Comparison of ENCODE assay signal across 8 cellular contexts in the genomic region with DNA sequence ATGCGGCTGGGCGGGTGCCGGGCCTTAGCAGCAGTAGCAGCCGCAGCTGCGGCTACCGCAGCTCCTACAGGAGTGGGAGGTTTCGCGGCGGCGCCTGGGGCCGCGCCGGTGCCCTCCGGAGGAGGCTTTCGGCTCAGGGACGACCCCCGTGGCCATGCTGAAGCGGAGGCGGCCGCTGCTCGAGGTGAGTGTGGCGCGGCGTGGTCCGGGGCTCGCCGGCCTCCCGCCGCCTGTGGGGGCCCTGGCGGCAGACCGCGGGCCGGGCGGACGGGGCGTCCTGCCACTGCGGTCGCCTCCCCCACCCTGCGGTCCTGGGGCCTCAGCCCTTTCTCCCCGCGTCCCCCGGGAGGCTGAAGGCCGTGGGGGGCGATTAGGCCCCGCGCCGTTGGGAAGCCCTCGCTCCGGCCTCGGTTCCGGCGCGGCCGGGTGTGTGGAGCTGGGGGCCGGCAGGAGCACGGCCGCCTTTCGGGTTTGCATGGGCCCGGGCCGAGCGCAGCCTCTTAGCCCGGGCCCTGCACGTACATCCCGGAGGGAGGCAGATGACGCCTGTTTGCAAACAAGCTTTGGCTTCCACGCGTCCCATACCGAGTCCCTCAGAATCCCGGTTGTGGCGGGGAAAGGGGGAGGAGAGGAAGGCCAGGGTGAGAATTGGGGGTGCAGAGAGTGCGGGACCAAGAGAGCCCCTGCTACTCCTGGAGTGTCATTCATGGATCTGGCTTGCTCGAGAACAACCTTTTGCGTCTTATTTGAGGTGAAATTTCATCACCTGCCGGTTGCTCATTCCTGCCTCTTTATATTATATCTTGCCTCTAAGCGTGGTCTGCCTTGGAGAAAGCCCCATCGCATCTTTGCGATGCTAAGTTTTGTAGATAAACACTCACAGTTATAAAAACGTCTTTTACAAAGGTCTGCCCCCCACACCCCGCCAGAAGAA. TPM values are rescaled to one million over a fixed set of nuclear protein-coding genes. Genes with fewer than 3 reads are reported as not detected.
A peak's percentile ranks its signal among the peaks of the same experiment; 100 is the strongest.
DNase-seq lines count a peak whose midpoint lies in the region; ATAC-seq lines count a peak whose summit lies in the region.

No MANE protein-coding gene starts in this region.

- peak overlapping the region; percentile 95 for H3K9ac ChIP-seq in mesenchymal stem cell (ENCODE audit: low read length)

- H2BK12ac ChIP-seq in mesenchymal stem cell (ENCODE audit: low read length in 2 of 2) = no peak overlapping the region

- peak overlapping the region; percentile 93 to 95 for H3K4me3 ChIP-seq in mesenchymal stem cell (ENCODE audit: insufficient read depth in 1 of 2, low read depth in 1 of 2, low read length in 2 of 2)

- H2BK120ac ChIP-seq in mesenchymal stem cell (ENCODE audit: low read depth, low read length) = peak overlapping the region; percentile 94

- no peak overlapping the region for H2AK5ac ChIP-seq in mesenchymal stem cell (ENCODE audit: low read length, severe bottlenecking)

- H3K4me1 Mint-ChIP-seq in effector memory CD8-positive, alpha-beta T cell (ENCODE audit: low read depth in 2 of 2) = peaks cover 28 to 37% of the 10 kb centered on the region in 2 donors
- H3K4me1 Mint-ChIP-seq in stimulated activated naive B cell treated with anti-CD40 and anti-IgM and Interleukin-4, amounts not matched to agents 10 μg/mL and 1 μg/mL and 100 μg/mL, for 72 hours = peaks cover 11 to 24% of the 10 kb centered on the region in 2 donors

- H3K4me1 ChIP-seq in mesenchymal stem cell (ENCODE audit: control insufficient read depth, insufficient read depth, low read depth, low read length) = no peaks in the 10 kb centered on the region

- peak overlapping the region; percentile 87 for H4K8ac ChIP-seq in mesenchymal stem cell (ENCODE audit: low read length)

- no peaks in the 10 kb centered on the region for H3K9me3 Mint-ChIP-seq in effector memory CD8-positive, alpha-beta T cell
- H3K9me3 Mint-ChIP-seq in stimulated activated naive B cell treated with anti-CD40 and anti-IgM and Interleukin-4, amounts not matched to agents 10 μg/mL and 1 μg/mL and 100 μg/mL, for 72 hours = no peaks in the 10 kb centered on the region

- H3K4me3 Mint-ChIP-seq in effector memory CD8-positive, alpha-beta T cell = peak overlapping the region; percentile 77 to 87
- H3K4me3 Mint-ChIP-seq in stimulated activated naive B cell treated with anti-CD40 and anti-IgM and Interleukin-4, amounts not matched to agents 10 μg/mL and 1 μg/mL and 100 μg/mL, for 72 hours = peak overlapping the region; percentile 81 to 83

- H3K4ac ChIP-seq in mesenchymal stem cell (ENCODE audit: low read depth in 1 of 2, low read length in 2 of 2) = peak overlapping the region; percentile 93 to 97

- H3K36me3 Mint-ChIP-seq in effector memory CD8-positive, alpha-beta T cell (ENCODE audit: insufficient read depth) = no peaks in the 10 kb centered on the region
- H3K36me3 Mint-ChIP-seq in stimulated activated naive B cell treated with anti-CD40 and anti-IgM and Interleukin-4, amounts not matched to agents 10 μg/mL and 1 μg/mL and 100 μg/mL, for 72 hours = no peaks in the 10 kb centered on the region

- H4K91ac ChIP-seq in mesenchymal stem cell (ENCODE audit: low read length) = peak overlapping the region; percentile 80

- H3K27ac Mint-ChIP-seq in effector memory CD8-positive, alpha-beta T cell = peak overlapping the region in 1 of 2 donors; percentile 26
- peak overlapping the region; percentile 75 for H3K27ac Mint-ChIP-seq in stimulated activated naive B cell treated with anti-CD40 and anti-IgM and Interleukin-4, amounts not matched to agents 10 μg/mL and 1 μg/mL and 100 μg/mL, for 72 hours

- H3K27me3 ChIP-seq in mesenchymal stem cell (ENCODE audit: control insufficient read depth in 1 of 2, insufficient read depth in 1 of 2, low read length in 2 of 2) = no peaks in the 10 kb centered on the region

- H3K23ac ChIP-seq in mesenchymal stem cell (ENCODE audit: low read length in 2 of 2) = peak overlapping the region in 1 of 2 experiments; percentile 23

- peak; percentile 18 to 23 for ATAC-seq in activated CD4-positive, CD25-positive, alpha-beta regulatory T cell treated with anti-CD3 and anti-CD28 coated beads, Interleukin-2, amount 50 U/mL, for 24 hours
- peak; percentile 43 for ATAC-seq in HG02840 (IDR thresholded peaks at IDR 0.05; ENCODE audit: low FRiP score, unreplicated experiment)
- ATAC-seq in effector memory CD8-positive, alpha-beta T cell (replicated peaks) = peak; percentile 39
- peak; percentile 62 to 66 for ATAC-seq in stimulated activated naive B cell treated with anti-CD40 and anti-IgM and Interleukin-4, amounts not matched to agents 10 μg/mL and 1 μg/mL and 100 μg/mL, for 72 hours (replicated peaks)

- no peaks in the 10 kb centered on the region for H3K36me3 ChIP-seq in mesenchymal stem cell (ENCODE audit: control insufficient read depth in 1 of 2, insufficient read depth in 2 of 2, low read depth in 1 of 2, low read length in 2 of 2)

- no peaks in the 10 kb centered on the region for H3K9me3 ChIP-seq in mesenchymal stem cell (ENCODE audit: control insufficient read depth, low read length)

- H3K27ac ChIP-seq in mesenchymal stem cell (ENCODE audit: low read length, poor library complexity, severe bottlenecking) = no peak overlapping the region

- peak overlapping the region; percentile 72 for H3K4me2 ChIP-seq in mesenchymal stem cell (ENCODE audit: low read length, poor library complexity, severe bottlenecking)

- under 1% methylated on average over 63 of the region's 79 CpGs for WGBS in mesenchymal stem cell

- H3K79me1 ChIP-seq in mesenchymal stem cell (replicated peaks; ENCODE audit: low read length, poor library complexity, severe bottlenecking) = peaks cover 10% of the 10 kb centered on the region

- H2BK15ac ChIP-seq in mesenchymal stem cell (ENCODE audit: low read depth, poor library complexity, severe bottlenecking) = peak overlapping the region; percentile 99

- H3K27me3 Mint-ChIP-seq in effector memory CD8-positive, alpha-beta T cell = no peaks in the 10 kb centered on the region
- peaks cover 15 to 29% of the 10 kb centered on the region in 2 donors for H3K27me3 Mint-ChIP-seq in stimulated activated naive B cell treated with anti-CD40 and anti-IgM and Interleukin-4, amounts not matched to agents 10 μg/mL and 1 μg/mL and 100 μg/mL, for 72 hours

- H3K18ac ChIP-seq in mesenchymal stem cell (ENCODE audit: low read depth in 1 of 2, low read length in 2 of 2) = peak overlapping the region; percentile 67 to 97

- peak overlapping the region; percentile 99 for H2AFZ ChIP-seq in mesenchymal stem cell (ENCODE audit: low read depth, low read length)

- H2BK5ac ChIP-seq in mesenchymal stem cell (ENCODE audit: low read depth, low read length, poor library complexity, severe bottlenecking) = peak overlapping the region; percentile 51

- peak overlapping the region; percentile 86 to 97 for H3K14ac ChIP-seq in mesenchymal stem cell (ENCODE audit: low read length in 2 of 2)

- DNase-seq in activated CD4-positive, CD25-positive, alpha-beta regulatory T cell (lab: John Stamatoyannopoulos, UW) = no peak
- DNase-seq in NCI-H2107 (lab: John Stamatoyannopoulos, UW) = peak; percentile 21
- peak; percentile 1 to 8 for DNase-seq in activated CD4-positive, alpha-beta T cell treated with anti-CD3 and anti-CD28 coated beads, Interleukin-2, amount 50 U/mL, for 4 hours
- DNase-seq in effector memory CD8-positive, alpha-beta T cell = peak in 2 of 3 experiments; percentile 8 to 17
- DNase-seq in mesenchymal stem cell = peak; percentile 74
- DNase-seq in stimulated activated naive B cell treated with anti-CD40 and anti-IgM and Interleukin-4, amounts not matched to agents 10 μg/mL and 1 μg/mL and 100 μg/mL, for 72 hours = no peak

RNA-seq across cellular contexts. Expression of a gene that starts 0.6 kb away (rescaled TPM):
- polyA plus RNA-seq in mesenchymal stem cell (2013, experiment 1 of 2) = 6.8 TPM
- 6.7 TPM for polyA plus RNA-seq in mesenchymal stem cell (2013, experiment 2 of 2)

Comparison
In these comparisons a context has a peak if more than half of its experiments do, and no peak if none do; other contexts are left out.
1. DNase-seq: peak in NCI-H2107 (single experiment), activated CD4-positive, alpha-beta T cell treated with anti-CD3 and anti-CD28 coated beads, Interleukin-2, amount 50 U/mL, for 4 hours (2 of 2), effector memory CD8-positive, alpha-beta T cell (2 of 3) and mesenchymal stem cell (single experiment); none in activated CD4-positive, CD25-positive, alpha-beta regulatory T cell (0 of 4) and stimulated activated naive B cell treated with anti-CD40 and anti-IgM and Interleukin-4, amounts not matched to agents 10 μg/mL and 1 μg/mL and 100 μg/mL, for 72 hours (single experiment).
2. Peak in every context shown above with its lines, with median percentiles within 50 percentile points of each other: ATAC-seq.